In genomic region chr3:16536344-16536663, GRCh38 we compare ENCODE assay signal across 17 cellular contexts.
"Had no signal": no experiment of that assay in that cellular context is flagged by ENCODE, and none has a peak within 500 bp of the region (broad histone marks: within the 10 kb centered on the region; RNA-seq: fewer than 3 reads in every experiment).

No MANE protein-coding gene starts in this region.

- H3K9me3 ChIP-seq: ascending aorta, left ventricle myocardium inferior, neutrophil had no signal

- H3K4me1 ChIP-seq: ascending aorta had no signal

- H3K27ac ChIP-seq: ascending aorta, cardiac muscle cell, coronary artery, left ventricle myocardium inferior, neutrophil had no signal

- DNase-seq: activated CD4-positive, alpha-beta T cell treated with anti-CD3 and anti-CD28 coated beads for 48 hours; activated CD8-positive, alpha-beta memory T cell treated with anti-CD3 and anti-CD28 coated beads for 24 hours; activated naive CD4-positive, alpha-beta T cell treated with Interleukin-2 at 50 U/mL for 16 hours; activated naive CD8-positive, alpha-beta T cell treated with anti-CD3 and anti-CD28 coated beads, Interleukin-2, amount 50 U/mL, for 24 hours; effector memory CD4-positive, alpha-beta T cell; kidney; left ventricle myocardium inferior; right cardiac atrium; small intestine; T-helper 9 cell had no signal

- H3K4me3 Mint-ChIP-seq: activated naive CD8-positive, alpha-beta T cell treated with anti-CD3 and anti-CD28 coated beads, Interleukin-2, amount 50 U/mL, for 24 hours; stimulated activated effector memory CD8-positive, alpha-beta T cell treated with anti-CD3 and anti-CD28 coated beads, Interleukin-12 subunit alpha, Interleukin-12 subunit beta, amount 100 ng/mL, for 72 hours had no signal

- H3K4me1 Mint-ChIP-seq: activated naive CD8-positive, alpha-beta T cell treated with anti-CD3 and anti-CD28 coated beads, Interleukin-2, amount 50 U/mL, for 24 hours; memory B cell had no signal

- ATAC-seq: activated naive CD8-positive, alpha-beta T cell treated with anti-CD3 and anti-CD28 coated beads, Interleukin-2, amount 50 U/mL, for 24 hours; right cardiac atrium; stimulated activated effector memory CD8-positive, alpha-beta T cell treated with anti-CD3 and anti-CD28 coated beads, Interleukin-12 subunit alpha, Interleukin-12 subunit beta, amount 100 ng/mL, for 72 hours had no signal

- H3K27me3 ChIP-seq: ascending aorta, cardiac muscle cell, neutrophil had no signal

- H3K4me3 ChIP-seq: cardiac muscle cell, coronary artery, left ventricle myocardium inferior had no signal

- H3K27ac Mint-ChIP-seq: activated naive CD8-positive, alpha-beta T cell treated with anti-CD3 and anti-CD28 coated beads, Interleukin-2, amount 50 U/mL, for 24 hours; memory B cell; stimulated activated effector memory CD8-positive, alpha-beta T cell treated with anti-CD3 and anti-CD28 coated beads, Interleukin-12 subunit alpha, Interleukin-12 subunit beta, amount 100 ng/mL, for 72 hours; type B pancreatic cell had no signal

- H3K9me3 Mint-ChIP-seq: activated naive CD8-positive, alpha-beta T cell treated with anti-CD3 and anti-CD28 coated beads, Interleukin-2, amount 50 U/mL, for 24 hours; memory B cell; stimulated activated effector memory CD8-positive, alpha-beta T cell treated with anti-CD3 and anti-CD28 coated beads, Interleukin-12 subunit alpha, Interleukin-12 subunit beta, amount 100 ng/mL, for 72 hours; type B pancreatic cell had no signal

- H3K36me3 ChIP-seq: ascending aorta, cardiac muscle cell, left ventricle myocardium inferior, neutrophil had no signal

- H3K36me3 Mint-ChIP-seq: memory B cell; stimulated activated effector memory CD8-positive, alpha-beta T cell treated with anti-CD3 and anti-CD28 coated beads, Interleukin-12 subunit alpha, Interleukin-12 subunit beta, amount 100 ng/mL, for 72 hours; type B pancreatic cell had no signal
